In the genomic region with DNA sequence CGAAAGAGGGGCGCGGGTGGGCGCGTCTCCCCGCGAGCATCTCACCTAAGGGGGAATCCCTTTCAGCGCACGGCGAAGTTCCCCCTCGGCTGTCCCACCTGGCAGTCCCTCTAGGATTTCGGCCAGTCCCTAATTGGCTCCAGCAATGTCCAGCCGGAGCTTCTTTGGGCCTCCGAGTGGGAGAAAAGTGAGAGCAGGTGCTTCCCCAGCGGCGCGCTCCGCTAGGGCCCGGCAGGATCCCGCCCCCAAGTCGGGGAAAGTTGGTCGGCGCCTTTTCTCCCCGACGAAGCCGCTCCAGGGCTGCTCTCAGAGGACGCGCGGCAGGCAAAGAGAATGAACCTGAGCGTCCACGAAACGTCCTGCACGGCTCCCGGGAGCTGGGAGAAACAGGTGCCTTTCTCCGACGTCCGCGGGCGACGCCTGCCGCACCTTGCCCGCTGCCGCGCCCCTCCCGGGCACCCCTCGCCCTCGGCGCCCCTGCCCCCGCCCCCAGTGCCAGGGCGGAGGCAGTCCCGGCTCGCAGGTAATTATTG, we compare ENCODE assay signal across 10 cellular contexts. TPM values are rescaled to one million over a fixed set of nuclear protein-coding genes. Genes with fewer than 3 reads are reported as not detected.
DNase-seq lines count a peak whose midpoint lies in the region; ATAC-seq, FAIRE-seq and TF ChIP-seq lines count a peak whose summit lies in the region.
"Had no signal": no experiment of that assay in that cellular context is flagged by ENCODE, and none has a peak within 500 bp of the region (broad histone marks: within the 10 kb centered on the region; RNA-seq: fewer than 3 reads in every experiment).

No MANE protein-coding gene starts in this region.

- H2BK120ac ChIP-seq in IMR-90 (ENCODE audit: low read depth, low read length): no peak overlapping the region

- no peak overlapping the region for H4K8ac ChIP-seq in IMR-90 (ENCODE audit: low read depth in 2 of 2, low read length in 2 of 2)

- H2AFZ ChIP-seq in IMR-90 (replicated peaks; ENCODE audit: low read length, poor library complexity): peak overlapping the region; percentile 69

- no peak overlapping the region for H2BK15ac ChIP-seq in IMR-90 (ENCODE audit: low read depth, low read length)

- H3K9ac ChIP-seq in IMR-90 (ENCODE audit: low read depth, low read length): no peak overlapping the region

- no peak overlapping the region for H4K5ac ChIP-seq in IMR-90 (ENCODE audit: low read depth, low read length)

- no peak for TF ChIP-seq RAD21 in IMR-90 (IDR thresholded peaks at IDR 0.05; ENCODE audit: low read length)

- TF ChIP-seq CTCF in IMR-90 (conservative IDR thresholded peaks at IDR 0.05; ENCODE audit: low read depth, low read length) (no peak), epithelial cell of proximal tubule (conservative IDR thresholded peaks at IDR 0.05; ENCODE audit: low read depth, low read length) (no peak), pancreas (IDR thresholded peaks at IDR 0.05) (no peak), D721Med (IDR thresholded peaks at IDR 0.05; ENCODE audit: insufficient read depth, missing control alignments) (no peak)

- no peak overlapping the region for H3K56ac ChIP-seq in IMR-90 (ENCODE audit: extremely low read depth, insufficient read depth, low read length)

- BruUV-seq in IMR-90 (replicated peaks; lab: Mats Ljungman, UMichigan): no TSS peak

- H3K18ac ChIP-seq in IMR-90 (ENCODE audit: low read depth, low read length): no peak overlapping the region

- H3K23ac ChIP-seq in IMR-90 (ENCODE audit: low read depth, low read length): no peak overlapping the region

- CTCF ChIA-PET in IMR-90 (lab: Yijun Ruan, JAX): no interaction called here

- no peaks in the 10 kb centered on the region for H3K36me3 ChIP-seq in IMR-90 (ENCODE audit: control insufficient read depth, insufficient read depth, low read length)
- H3K36me3 ChIP-seq in pancreas: no peaks in the 10 kb centered on the region

- H2BK5ac ChIP-seq in IMR-90 (ENCODE audit: low read depth, low read length, poor library complexity, severe bottlenecking): no peak overlapping the region

- dilution Hi-C loops in IMR-90 (cut with HindIII; ENCODE audit: low sequenced_read_pairs, unreplicated experiment): no loop called here

- H3K4me1 ChIP-seq in IMR-90 (ENCODE audit: control insufficient read depth, insufficient read depth, low read length) (no peaks in the 10 kb centered on the region; the same call in 1 of the 2 replicates), pancreas (no peaks in the 10 kb centered on the region)

- POLR2A ChIA-PET in IMR-90 (lab: Charles Lee; ENCODE audit: unreplicated experiment): no interaction called here

- H3K27ac ChIP-seq in IMR-90 (ENCODE audit: insufficient read depth, low read length): no peak overlapping the region
- H3K27ac ChIP-seq in pancreas: peak overlapping the region in 1 of 4 donors; percentile 30
- H3K27ac ChIP-seq: 22Rv1, epithelial cell of prostate had no signal

- intact Hi-C loops in IMR-90 (cut with micrococcal nuclease): no loop called here
- intact Hi-C loops in pancreas (cut with DNase I): no loop called here

- in situ Hi-C loops in IMR-90 (cut with MboI; ENCODE audit: low sequenced_read_pairs): no loop called here

- H3K27me3 ChIP-seq in IMR-90 (ENCODE audit: control insufficient read depth, insufficient read depth, low read length) (peaks cover 56% of the 10 kb centered on the region), pancreas (peaks cover 0 to 15% (median 3%) of the 10 kb centered on the region in 4 donors)

- H2AK5ac ChIP-seq in IMR-90 (ENCODE audit: low read depth, low read length): no peak overlapping the region

- H3K79me1 ChIP-seq in IMR-90 (ENCODE audit: low read depth in 1 of 2, low read length in 2 of 2): no peaks in the 10 kb centered on the region

- ATAC-seq in IMR-90 (ENCODE audit: low read depth) (no peak), pancreas (peak; percentile 22 to 54 (median 42)), GM19351 (IDR thresholded peaks at IDR 0.05; ENCODE audit: unreplicated experiment) (no peak)

- DNase-seq in DMS 273 (lab: John Stamatoyannopoulos, UW; ENCODE audit: unreplicated experiment) (peak; percentile 40), DMS 273 treated with DMSO at 0.1 percent for 48 hours (lab: John Stamatoyannopoulos, UW) (no peak), IMR-90 (no peak), epithelial cell of proximal tubule (ENCODE audit: low read depth) (no peak), pancreas (peak in 3 of 6 donors; percentile 26 to 65 (median 56)), cortex of kidney (lab: John Stamatoyannopoulos, UW) (no peak), D721Med (ENCODE audit: insufficient read length, low spot score) (no peak)

- WGBS in IMR-90 (ENCODE audit: extremely low coverage in 2 of 2, insufficient read length in 1 of 2), 2 experiments: 10% methylated on average over 12 of the region's 52 CpGs; no CpG with 5 or more reads in 1 of the 2 experiments
- WGBS in pancreas, 2 donors: 5 to 7% methylated on average over 46 to 52 of the region's 52 CpGs

- H3K9me3 ChIP-seq in IMR-90 (ENCODE audit: control insufficient read depth, insufficient read depth, low read length) (peaks cover 1% of the 10 kb centered on the region; the same call in 1 of the 2 replicates), pancreas (no peaks in the 10 kb centered on the region)

- no peak overlapping the region for H3K4ac ChIP-seq in IMR-90 (ENCODE audit: low read depth, low read length)

- FAIRE-seq in pancreas (lab: Jason Lieb, UNC) (no peak), D721Med (lab: Jason Lieb, UNC) (no peak)

- H3K9me1 ChIP-seq in IMR-90 (ENCODE audit: insufficient read depth, low read length): no peaks in the 10 kb centered on the region

- H2AK9ac ChIP-seq in IMR-90 (replicated peaks; ENCODE audit: low read depth, low read length, poor library complexity): no peak overlapping the region

- H3K4me2 ChIP-seq in IMR-90 (ENCODE audit: low read depth, low read length): no peak overlapping the region

- no peak overlapping the region; the same call in 1 of the 2 replicates for H3K4me3 ChIP-seq in IMR-90 (ENCODE audit: insufficient read depth, low read depth, low read length)
- peak overlapping the region; percentile 55 for H3K4me3 ChIP-seq in epithelial cell of proximal tubule (ENCODE audit: low read depth, low read length)
- peak overlapping the region in 3 of 4 donors; percentile 11 to 55 (median 33) for H3K4me3 ChIP-seq in pancreas

- H4K20me1 ChIP-seq in IMR-90 (ENCODE audit: insufficient read depth, low read length): no peaks in the 10 kb centered on the region

- no peak overlapping the region for H2BK20ac ChIP-seq in IMR-90 (ENCODE audit: low read depth, low read length)

- H3K14ac ChIP-seq in IMR-90 (replicated peaks; ENCODE audit: low read depth, low read length): no peak overlapping the region

- no peak for TF ChIP-seq POLR2A in IMR-90 (IDR thresholded peaks at IDR 0.05; ENCODE audit: low read depth, low read length)

- no peak overlapping the region for H4K91ac ChIP-seq in IMR-90 (ENCODE audit: insufficient read depth, low read depth, low read length)

TF ChIP-seq in IMR-90, 13 proteins besides CTCF, POLR2A, EP300 and RAD21:
- TF ChIP-seq, protein P1, sequence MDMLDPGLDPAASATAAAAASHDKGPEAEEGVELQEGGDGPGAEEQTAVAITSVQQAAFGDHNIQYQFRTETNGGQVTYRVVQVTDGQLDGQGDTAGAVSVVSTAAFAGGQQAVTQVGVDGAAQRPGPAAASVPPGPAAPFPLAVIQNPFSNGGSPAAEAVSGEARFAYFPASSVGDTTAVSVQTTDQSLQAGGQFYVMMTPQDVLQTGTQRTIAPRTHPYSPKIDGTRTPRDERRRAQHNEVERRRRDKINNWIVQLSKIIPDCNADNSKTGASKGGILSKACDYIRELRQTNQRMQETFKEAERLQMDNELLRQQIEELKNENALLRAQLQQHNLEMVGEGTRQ (IDR thresholded peaks at IDR 0.05; ENCODE audit: low read depth, low read length): no peak
- TF ChIP-seq MAFK (IDR thresholded peaks at IDR 0.05; ENCODE audit: low read depth, low read length) (no peak), BHLHE40 (IDR thresholded peaks at IDR 0.05; ENCODE audit: low read depth, low read length) (no peak), ELK1 (IDR thresholded peaks at IDR 0.05; ENCODE audit: borderline replicate concordance, low read depth, low read length) (no peak), NFE2L2 (IDR thresholded peaks at IDR 0.05; ENCODE audit: low read depth, low read length) (no peak), RCOR1 (IDR thresholded peaks at IDR 0.05; ENCODE audit: insufficient replicate concordance, low read length) (no peak), FOS (IDR thresholded peaks at IDR 0.05; ENCODE audit: low read depth, low read length) (no peak), MAZ (IDR thresholded peaks at IDR 0.05; ENCODE audit: borderline replicate concordance, low read depth, low read length) (no peak), CEBPB (IDR thresholded peaks at IDR 0.05; ENCODE audit: low read depth, low read length) (no peak), CHD1 (IDR thresholded peaks at IDR 0.05; ENCODE audit: low read depth, low read length) (no peak)
TF ChIP-seq in IMR-90: peak in this region for 0.

RNA-seq across cellular contexts. Expression of gene KL, which starts 0.4 kb away (rescaled TPM):
- total RNA-seq in IMR-90 (2012; rRNA removed) (not detected in 2 replicates), epithelial cell of proximal tubule (0.36 and 1.4 TPM in 2 replicates), pancreas (1 to 10 TPM in 3 of 6 donors, under 1 TPM in 3; 0.28 to 1.8 (median 0.86) TPM)
- polyA plus RNA-seq in IMR-90 (2012; rRNA removed) (not detected in 2 replicates), pancreas (1 to 10 TPM in 1 of 2 donors, under 1 TPM in 1; 0.23 to 2.9 TPM)
- not detected in 2 replicates for polyA plus RNA-seq in IMR-90 (2012; cell fraction: cytosol; rRNA removed)
- not detected in 2 replicates for polyA plus RNA-seq in IMR-90 (2012; cell fraction: nucleus; rRNA removed; ENCODE audit: low replicate concordance)

Comparison
In these comparisons a context has a peak if more than half of its experiments do, and no peak if none do; other contexts are left out.
1. ATAC-seq: peak in pancreas (4 of 4); none in IMR-90 (single experiment) and GM19351 (single experiment).